Comparison of ENCODE assay signal across 1 cellular context in genomic region chr10:50506861-50507573, GRCh38.
TF ChIP-seq lines count a peak whose summit lies in the region.

No MANE protein-coding gene starts in this region.

TF ChIP-seq in HepG2, 621 proteins besides CTCF, POLR2A, EP300 and RAD21 (continued from another document and continues in another):
- TF ChIP-seq ZNF800 (CRISPR knock-in tag; IDR thresholded peaks at IDR 0.05) (no peak), ZBTB33 (CRISPR knock-in tag; IDR thresholded peaks at IDR 0.05) (peak; percentile 33; the same call in 1 of the 2 replicates), ZNF292 (CRISPR knock-in tag; IDR thresholded peaks at IDR 0.05; ENCODE audit: borderline replicate concordance, low read depth) (peak; percentile 72; the same call in 1 of the 2 replicates), BORCS8-MEF2B (CRISPR knock-in tag; IDR thresholded peaks at IDR 0.05) (no peak), ZFY (CRISPR knock-in tag; IDR thresholded peaks at IDR 0.05) (no peak), CBX5 (CRISPR knock-in tag; IDR thresholded peaks at IDR 0.05; ENCODE audit: borderline replicate concordance) (no peak), SPEN (CRISPR knock-in tag; IDR thresholded peaks at IDR 0.05; ENCODE audit: low read depth) (no peak), SCMH1 (CRISPR knock-in tag; IDR thresholded peaks at IDR 0.05; ENCODE audit: borderline replicate concordance) (no peak), ZNF318 (CRISPR knock-in tag; IDR thresholded peaks at IDR 0.05) (no peak), NR2C2 (CRISPR knock-in tag; IDR thresholded peaks at IDR 0.05; ENCODE audit: borderline replicate concordance) (no peak), E2F5 (CRISPR knock-in tag; conservative IDR thresholded peaks at IDR 0.05) (no peak), ZFYVE20 (CRISPR knock-in tag; IDR thresholded peaks at IDR 0.05; ENCODE audit: borderline replicate concordance, low read depth) (no peak), SALL1 (CRISPR knock-in tag; IDR thresholded peaks at IDR 0.05) (peak; percentile 53), SYNCRIP (IDR thresholded peaks at IDR 0.05; ENCODE audit: insufficient read depth, low read depth, low read length) (no peak), SP5 (CRISPR knock-in tag; IDR thresholded peaks at IDR 0.05; ENCODE audit: borderline replicate concordance, low read depth) (no peak), NFKB2 (CRISPR knock-in tag; IDR thresholded peaks at IDR 0.05; ENCODE audit: borderline replicate concordance) (no peak), TSC22D2 (CRISPR knock-in tag; IDR thresholded peaks at IDR 0.05; ENCODE audit: borderline replicate concordance) (no peak), E2F1 (CRISPR knock-in tag; IDR thresholded peaks at IDR 0.05) (no peak), KMT2B (CRISPR knock-in tag; IDR thresholded peaks at IDR 0.05) (no peak), ZNF839 (CRISPR knock-in tag; IDR thresholded peaks at IDR 0.05; ENCODE audit: borderline replicate concordance) (no peak), CSRNP2 (CRISPR knock-in tag; conservative IDR thresholded peaks at IDR 0.05; ENCODE audit: low read depth) (no peak), NR3C1 (CRISPR knock-in tag; IDR thresholded peaks at IDR 0.05) (no peak), HNF4A (CRISPR knock-in tag; IDR thresholded peaks at IDR 0.05) (0 out of 2 replicates have a peak, but pooled peaks have one; percentile 6), ZFX (CRISPR knock-in tag; IDR thresholded peaks at IDR 0.05; ENCODE audit: low read depth) (no peak), ZNF777 (CRISPR knock-in tag; IDR thresholded peaks at IDR 0.05) (no peak), SOX5 (CRISPR knock-in tag; IDR thresholded peaks at IDR 0.05; ENCODE audit: borderline replicate concordance) (no peak), KLF15 (CRISPR knock-in tag; IDR thresholded peaks at IDR 0.05; ENCODE audit: borderline replicate concordance) (no peak), SNAPC5 (CRISPR knock-in tag; IDR thresholded peaks at IDR 0.05; ENCODE audit: borderline replicate concordance) (no peak), TOE1 (CRISPR knock-in tag; IDR thresholded peaks at IDR 0.05) (no peak), ARID4A (CRISPR knock-in tag; IDR thresholded peaks at IDR 0.05; ENCODE audit: borderline replicate concordance) (no peak), SP140L (CRISPR knock-in tag; IDR thresholded peaks at IDR 0.05; ENCODE audit: borderline replicate concordance) (no peak), ZNF746 (CRISPR knock-in tag; IDR thresholded peaks at IDR 0.05) (no peak), ZBTB4 (CRISPR knock-in tag; IDR thresholded peaks at IDR 0.05; ENCODE audit: borderline replicate concordance) (peak; percentile 84; the same call in 1 of the 2 replicates)
